30 cellular contexts compared by ENCODE assay signal in genomic region chr3:116077557-116077956, GRCh38.
"Had no signal": no experiment of that assay in that cellular context is flagged by ENCODE, and none has a peak within 500 bp of the region (broad histone marks: within the 10 kb centered on the region; RNA-seq: fewer than 3 reads in every experiment).

No MANE protein-coding gene starts in this region.

- H3K9me3 ChIP-seq: breast epithelium, colonic mucosa, gastrocnemius medialis had no signal

- FAIRE-seq: endothelial cell of umbilical vein had no signal

- H3K27me3 ChIP-seq: ascending aorta, breast epithelium, cardiac muscle cell, colonic mucosa, gastrocnemius medialis, heart left ventricle had no signal

- H3K36me3 ChIP-seq: ascending aorta, breast epithelium, cardiac muscle cell, colonic mucosa, gastrocnemius medialis, heart left ventricle had no signal

- H3K27ac ChIP-seq: ascending aorta, breast epithelium, cardiac muscle cell, colonic mucosa, epithelial cell of prostate, gastrocnemius medialis, heart left ventricle had no signal

- H3K4me1 ChIP-seq: ascending aorta, breast epithelium, colonic mucosa, gastrocnemius medialis, heart left ventricle had no signal

- ATAC-seq: activated CD4-positive, alpha-beta T cell treated with anti-CD3 and anti-CD28 coated beads for 36 hours; activated CD8-positive, alpha-beta memory T cell treated with anti-CD3 and anti-CD28 coated beads, Interleukin-2, amount 10 ng/mL, durations not matched to agents 7 days and 5 days; activated CD8-positive, alpha-beta T cell treated with anti-CD3 and anti-CD28 coated beads, Interleukin-2, amount 10 ng/mL, durations not matched to agents 7 days and 5 days; activated naive CD4-positive, alpha-beta T cell treated with anti-CD3 and anti-CD28 coated beads, Interleukin-2, amount 50 U/mL, for 72 hours; activated T-cell treated with anti-CD3 and anti-CD28 coated beads, Interleukin-2, amount 50 U/mL, for 72 hours; esophagus mucosa; gastrocnemius medialis had no signal

- H3K4me3 ChIP-seq: ascending aorta, breast epithelium, cardiac muscle cell, colonic mucosa, gastrocnemius medialis, heart left ventricle had no signal

- DNase-seq: activated CD4-positive, alpha-beta memory T cell treated with anti-CD3 and anti-CD28 coated beads for 36 hours; activated CD4-positive, alpha-beta T cell treated with anti-CD3 and anti-CD28 coated beads for 36 hours; activated CD4-positive, alpha-beta T cell treated with anti-CD3 and anti-CD28 coated beads, Interleukin-2, amount 10 ng/mL, durations not matched to agents 24 days and 14 days; activated CD4-positive, CD25-positive, alpha-beta regulatory T cell; activated CD4-positive, CD25-positive, alpha-beta regulatory T cell treated with anti-CD3 and anti-CD28 coated beads, Interleukin-2, amount 50 U/mL, for 72 hours; activated CD8-positive, alpha-beta memory T cell treated with anti-CD3 and anti-CD28 coated beads, Interleukin-2, amount 10 ng/mL, durations not matched to agents 7 days and 5 days; activated CD8-positive, alpha-beta memory T cell treated with anti-CD3 and anti-CD28 coated beads, Interleukin-2, amount 50 U/mL, for 4 hours; activated CD8-positive, alpha-beta T cell treated with anti-CD3 and anti-CD28 coated beads, Interleukin-2, amount 10 ng/mL, durations not matched to agents 7 days and 5 days; activated gamma-delta T cell; activated naive CD4-positive, alpha-beta T cell; activated naive CD4-positive, alpha-beta T cell treated with anti-CD3 and anti-CD28 coated beads, Interleukin-2, amount 10 ng/mL, durations not matched to agents 7 days and 5 days; activated naive CD8-positive, alpha-beta T cell treated with anti-CD3 and anti-CD28 coated beads, Interleukin-2, amount 10 ng/mL, durations not matched to agents 7 days and 5 days; activated T-cell treated with anti-CD3 and anti-CD28 coated beads, Interleukin-2, amount 50 U/mL, for 1 hour; activated T-cell treated with anti-CD3 and anti-CD28 coated beads, Interleukin-2, amount 50 U/mL, for 72 hours; central memory CD4-positive, alpha-beta T cell; cerebellar nuclear complex; colonic mucosa; effector CD8-positive, alpha-beta T cell; foreskin fibroblast; gastrocnemius medialis; glutamatergic neuron; heart left ventricle; T-helper 2 cell had no signal
